ENCODE assay signal across 15 cellular contexts in genomic region chr2:237184192-237184922, GRCh38.
DNase-seq lines count a peak whose midpoint lies in the region; ATAC-seq and TF ChIP-seq lines count a peak whose summit lies in the region.
"Had no signal": no experiment of that assay in that cellular context is flagged by ENCODE, and none has a peak within 500 bp of the region (broad histone marks: within the 10 kb centered on the region; RNA-seq: fewer than 3 reads in every experiment).

No MANE protein-coding gene starts in this region.

- H3K9me3 Mint-ChIP-seq in HFFc6 = no peaks in the 10 kb centered on the region; the same call in 1 of the 2 replicates
- no peaks in the 10 kb centered on the region for H3K9me3 Mint-ChIP-seq in activated T-helper 17 cell treated with anti-CD3 and anti-CD28 coated beads, Interleukin-2, amount 50 U/mL, for 72 hours
- H3K9me3 Mint-ChIP-seq: activated CD8-positive, alpha-beta T cell treated with anti-CD3 and anti-CD28 coated beads for 36 hours; T-helper 1 cell treated with Interleukin-12 subunit alpha and Interleukin-12 subunit beta and Interleukin-4 antibody, amounts not matched to agents 30 μg/mL and 1 μg/mL, for 36 hours; type B pancreatic cell had no signal

- peak; percentile 51 for ATAC-seq in activated T-helper 17 cell treated with anti-CD3 and anti-CD28 coated beads, Interleukin-2, amount 50 U/mL, for 72 hours (replicated peaks)
- no peak for ATAC-seq in GM18858 (IDR thresholded peaks at IDR 0.05; ENCODE audit: unreplicated experiment)
- no peak for ATAC-seq in HG02763 (IDR thresholded peaks at IDR 0.05; ENCODE audit: unreplicated experiment)
- ATAC-seq: activated CD8-positive, alpha-beta T cell treated with anti-CD3 and anti-CD28 coated beads for 36 hours; GM12878 had no signal

- no peaks in the 10 kb centered on the region for H3K27me3 Mint-ChIP-seq in HFFc6 (ENCODE audit: insufficient read depth)
- peaks cover 40% of the 10 kb centered on the region for H3K27me3 Mint-ChIP-seq in activated T-helper 17 cell treated with anti-CD3 and anti-CD28 coated beads, Interleukin-2, amount 50 U/mL, for 72 hours

- H3K4me3 Mint-ChIP-seq in HFFc6 = peak overlapping the region; percentile 64
- H3K4me3 Mint-ChIP-seq in activated T-helper 17 cell treated with anti-CD3 and anti-CD28 coated beads, Interleukin-2, amount 50 U/mL, for 72 hours = no peak overlapping the region
- H3K4me3 Mint-ChIP-seq: activated CD8-positive, alpha-beta T cell treated with anti-CD3 and anti-CD28 coated beads for 36 hours; T-helper 1 cell treated with Interleukin-12 subunit alpha and Interleukin-12 subunit beta and Interleukin-4 antibody, amounts not matched to agents 30 μg/mL and 1 μg/mL, for 36 hours; type B pancreatic cell had no signal

- H3K36me3 Mint-ChIP-seq in HFFc6 (ENCODE audit: low read depth) = peaks cover 6% of the 10 kb centered on the region; the same call in 1 of the 2 replicates
- no peaks in the 10 kb centered on the region for H3K36me3 Mint-ChIP-seq in activated T-helper 17 cell treated with anti-CD3 and anti-CD28 coated beads, Interleukin-2, amount 50 U/mL, for 72 hours (ENCODE audit: low read depth)
- H3K36me3 Mint-ChIP-seq: type B pancreatic cell had no signal

- peak overlapping the region; percentile 87 for H3K27ac Mint-ChIP-seq in HFFc6
- no peak overlapping the region for H3K27ac Mint-ChIP-seq in activated T-helper 17 cell treated with anti-CD3 and anti-CD28 coated beads, Interleukin-2, amount 50 U/mL, for 72 hours
- H3K27ac Mint-ChIP-seq: activated CD8-positive, alpha-beta T cell treated with anti-CD3 and anti-CD28 coated beads for 36 hours; T-helper 1 cell treated with Interleukin-12 subunit alpha and Interleukin-12 subunit beta and Interleukin-4 antibody, amounts not matched to agents 30 μg/mL and 1 μg/mL, for 36 hours; type B pancreatic cell had no signal

- TF ChIP-seq CTCF in HFFc6 (IDR thresholded peaks at IDR 0.05) = no peak

- peak; percentile 72 for DNase-seq in A172 (ENCODE audit: low spot score)
- DNase-seq in HFFc6 = peak; percentile 81
- peak; percentile 78 for DNase-seq in hepatic stellate cell (ENCODE audit: low spot score)
- no peak for DNase-seq in DMS153 (lab: John Stamatoyannopoulos, UW)
- no peak for DNase-seq in NCI-H1930 (lab: John Stamatoyannopoulos, UW)
- DNase-seq: activated CD8-positive, alpha-beta T cell treated with anti-CD3 and anti-CD28 coated beads for 36 hours; activated naive CD4-positive, alpha-beta T cell; DMS79 treated with DMSO at 0.1 percent for 48 hours; H7 had no signal

- H3K4me1 Mint-ChIP-seq in HFFc6 (ENCODE audit: low read depth) = peaks cover 69% of the 10 kb centered on the region
- no peaks in the 10 kb centered on the region for H3K4me1 Mint-ChIP-seq in activated T-helper 17 cell treated with anti-CD3 and anti-CD28 coated beads, Interleukin-2, amount 50 U/mL, for 72 hours

Comparison
In these comparisons a context has a peak if more than half of its experiments do, and no peak if none do; other contexts are left out.
1. DNase-seq: peak in A172 (single experiment), HFFc6 (single experiment) and hepatic stellate cell (single experiment); none in DMS153 (single experiment) and NCI-H1930 (0 of 2).